ENCODE assay signal across 19 cellular contexts in genomic region chr11:1919428-1920127, GRCh38. TPM values are rescaled to one million over a fixed set of nuclear protein-coding genes. Genes with fewer than 3 reads are reported as not detected.
DNase-seq lines count a peak whose midpoint lies in the region; ATAC-seq, FAIRE-seq and TF ChIP-seq lines count a peak whose summit lies in the region.
"Had no signal": no experiment of that assay in that cellular context is flagged by ENCODE, and none has a peak within 500 bp of the region (broad histone marks: within the 10 kb centered on the region; RNA-seq: fewer than 3 reads in every experiment).

Gene TNNT3 (plus strand): TSS chr11:1919703. CDS start chr11:1922875, 3,172 bp downstream.

- H3K9ac ChIP-seq in GM12878 (ENCODE audit: control insufficient read depth, insufficient read depth, low read length), result no peak within 1 kb of the TSS

- H3K27me3 ChIP-seq in GM12878 (replicated peaks in 1 of 2; ENCODE audit: control insufficient read depth in 2 of 2, insufficient read depth in 2 of 2, low read length in 1 of 2) (no peaks in the 10 kb centered on the region), thymus (ENCODE audit: control insufficient read depth, insufficient read depth) (no peaks in the 10 kb centered on the region)
- H3K27me3 ChIP-seq: neutrophil, Peyer's patch, suprapubic skin had no signal

- no peak for ATAC-seq in activated CD4-positive, alpha-beta T cell treated with anti-CD3 and anti-CD28 coated beads for 36 hours
- ATAC-seq in GM12878 (no peak), GM18867 (IDR thresholded peaks at IDR 0.05; ENCODE audit: unreplicated experiment) (no peak)
- ATAC-seq: effector memory CD8-positive, alpha-beta T cell; gastroesophageal sphincter had no signal

- H3K27ac ChIP-seq in GM12878 (ENCODE audit: control insufficient read depth, insufficient read depth) (no peak within 1 kb of the TSS), thymus (ENCODE audit: low read depth) (no peak within 1 kb of the TSS)
- H3K27ac ChIP-seq: A549, neutrophil, Peyer's patch had no signal

- no peak for TF ChIP-seq RAD21 in GM12878 (IDR thresholded peaks at IDR 0.05; ENCODE audit: insufficient read depth, low read depth, low read length)

- no peak for FAIRE-seq in GM12878 (lab: Jason Lieb, UNC)
- FAIRE-seq: A549, D721Med, HTR-8/SVneo had no signal

- SMC1A ChIA-PET in GM12878 (lab: Charles Lee; ENCODE audit: uncharacterized antibody, unreplicated experiment), result no interaction called here

- no peak for DNase-seq in activated CD4-positive, alpha-beta T cell treated with anti-CD3 and anti-CD28 coated beads, Interleukin-2, amount 10 ng/mL, durations not matched to agents 7 days and 5 days
- DNase-seq in activated CD4-positive, alpha-beta T cell treated with anti-CD3 and anti-CD28 coated beads for 36 hours, result no peak
- no peak for DNase-seq in GM12878 (ENCODE audit: low read depth, low spot score)
- peak; percentile 50 for DNase-seq in left kidney (ENCODE audit: low read depth, low spot score)
- no peak for DNase-seq in OCI-M1 (lab: John Stamatoyannopoulos, UW)
- no peak for DNase-seq in NCI-H1092 (lab: John Stamatoyannopoulos, UW)
- DNase-seq: activated CD4-positive, alpha-beta T cell treated with anti-CD3 and anti-CD28 coated beads, Interleukin-2, amount 50 U/mL, for 1 hour; effector memory CD8-positive, alpha-beta T cell; NCI-H345 had no signal

- POLR2A ChIA-PET in activated CD4-positive, alpha-beta T cell treated with anti-CD3 and anti-CD28 coated beads, Interleukin-2, amount 10 ng/mL, durations not matched to agents 7 days and 5 days (lab: Charles Lee), result no interaction called here
- POLR2A ChIA-PET in activated CD4-positive, alpha-beta T cell treated with anti-CD3 and anti-CD28 coated beads for 36 hours (lab: Charles Lee), result no interaction called here
- POLR2A ChIA-PET in GM12878 (lab: Charles Lee), result no interaction called here

- CTCF ChIA-PET in activated CD4-positive, alpha-beta T cell treated with anti-CD3 and anti-CD28 coated beads, Interleukin-2, amount 10 ng/mL, durations not matched to agents 7 days and 5 days (lab: Charles Lee), result interaction anchor here (1.7 to 3.2 kb wide), 2 partner anchors 29 to 37 kb away, joined by 3 to 18 read pairs; partner anchors contain the start of gene PRR33
- CTCF ChIA-PET in activated CD4-positive, alpha-beta T cell treated with anti-CD3 and anti-CD28 coated beads for 36 hours (lab: Charles Lee), result interaction anchor here (0.6 kb wide), 1 partner anchor 50 kb away, joined by 3 read pairs; no protein-coding TSS in a partner anchor
- CTCF ChIA-PET in GM12878 (lab: Yijun Ruan, JAX), result interaction anchor here (1.1 kb wide), 1 partner anchor 72 kb away, joined by 4 read pairs; no protein-coding TSS in a partner anchor

- RAD21 ChIA-PET in GM12878 (lab: Charles Lee; ENCODE audit: unreplicated experiment), result no interaction called here

- H3K79me2 ChIP-seq in GM12878 (ENCODE audit: control insufficient read depth, insufficient read depth, low read length), result no peaks in the 10 kb centered on the region

- H3K4me1 ChIP-seq in GM12878 (ENCODE audit: control insufficient read depth, insufficient read depth, low read length) (no peaks in the 10 kb centered on the region), thymus (ENCODE audit: control insufficient read depth, insufficient read depth, low read length) (peaks cover 4% of the 10 kb centered on the region)
- H3K4me1 ChIP-seq: A549 had no signal

- H3K36me3 ChIP-seq in GM12878 (ENCODE audit: control insufficient read depth in 2 of 2, insufficient read depth in 2 of 2, low read length in 1 of 2), result no peaks in the 10 kb centered on the region
- H3K36me3 ChIP-seq in thymus (ENCODE audit: control insufficient read depth, insufficient read depth), result no peaks in the 10 kb centered on the region
- H3K36me3 ChIP-seq: gastroesophageal sphincter, Peyer's patch, suprapubic skin had no signal

- no peaks in the 10 kb centered on the region; the same call in 2 of the 3 replicates for H3K9me3 ChIP-seq in GM12878 (replicated peaks; ENCODE audit: control insufficient read depth, insufficient read depth, low read length)
- H3K9me3 ChIP-seq in thymus (ENCODE audit: control insufficient read depth), result no peaks in the 10 kb centered on the region
- H3K9me3 ChIP-seq: A549, gastroesophageal sphincter, neutrophil, Peyer's patch, suprapubic skin had no signal

- 56% methylated on average over 30 of the region's 30 CpGs for WGBS in GM12878 (ENCODE audit: insufficient coverage, insufficient replicate concordance, low lambda C conversion rate, missing lambda C conversion rate)
- WGBS in thymus, result 94% methylated on average over 30 of the region's 30 CpGs

- in situ Hi-C loops in GM12878 (cut with MboI), result loop anchor here (5.0 kb wide), 1 partner anchor 37 kb away; no protein-coding TSS in a partner anchor

- H3K9me3 Mint-ChIP-seq in activated CD4-positive, alpha-beta T cell treated with anti-CD3 and anti-CD28 coated beads, Interleukin-2, amount 10 ng/mL, durations not matched to agents 7 days and 5 days, result peaks cover 8% of the 10 kb centered on the region
- no peaks in the 10 kb centered on the region for H3K9me3 Mint-ChIP-seq in activated CD4-positive, alpha-beta T cell treated with anti-CD3 and anti-CD28 coated beads for 36 hours (ENCODE audit: low read depth)
- H3K9me3 Mint-ChIP-seq: effector memory CD8-positive, alpha-beta T cell had no signal

- H3K36me3 Mint-ChIP-seq in activated CD4-positive, alpha-beta T cell treated with anti-CD3 and anti-CD28 coated beads, Interleukin-2, amount 10 ng/mL, durations not matched to agents 7 days and 5 days (ENCODE audit: low read depth), result no peaks in the 10 kb centered on the region
- H3K36me3 Mint-ChIP-seq in activated CD4-positive, alpha-beta T cell treated with anti-CD3 and anti-CD28 coated beads for 36 hours (ENCODE audit: low read depth), result no peaks in the 10 kb centered on the region
- H3K36me3 Mint-ChIP-seq: brain had no signal

- peaks cover 14% of the 10 kb centered on the region for H3K4me1 Mint-ChIP-seq in activated CD4-positive, alpha-beta T cell treated with anti-CD3 and anti-CD28 coated beads, Interleukin-2, amount 10 ng/mL, durations not matched to agents 7 days and 5 days
- peaks cover 11% of the 10 kb centered on the region for H3K4me1 Mint-ChIP-seq in activated CD4-positive, alpha-beta T cell treated with anti-CD3 and anti-CD28 coated beads for 36 hours

- H3K4me2 ChIP-seq in GM12878 (ENCODE audit: control insufficient read depth, insufficient read depth), result no peak within 1 kb of the TSS
- H3K4me2 ChIP-seq: A549 had no signal

- H3K27me3 Mint-ChIP-seq in activated CD4-positive, alpha-beta T cell treated with anti-CD3 and anti-CD28 coated beads, Interleukin-2, amount 10 ng/mL, durations not matched to agents 7 days and 5 days, result no peaks in the 10 kb centered on the region
- H3K27me3 Mint-ChIP-seq in activated CD4-positive, alpha-beta T cell treated with anti-CD3 and anti-CD28 coated beads for 36 hours, result peaks cover 11% of the 10 kb centered on the region

- H3K4me3 ChIP-seq in GM12878 (no peak within 1 kb of the TSS), thymus (ENCODE audit: low read length) (no peak within 1 kb of the TSS)
- H3K4me3 ChIP-seq: A549, gastroesophageal sphincter, Peyer's patch, suprapubic skin had no signal

- TF ChIP-seq POLR2A in GM12878 (IDR thresholded peaks at IDR 0.05; ENCODE audit: low read depth, low read length), result peak; percentile 41; the same call in 1 of the 2 replicates

- TF ChIP-seq CTCF in GM12878 (IDR thresholded peaks at IDR 0.05 in 2 of 3, conservative IDR thresholded peaks at IDR 0.05 in 1 of 3; ENCODE audit: control insufficient read depth in 2 of 3, extremely low read depth in 1 of 3, insufficient read depth in 1 of 3, low read depth in 3 of 3, low read length in 3 of 3), result no peak

- no TSS peak for BruUV-seq in GM12878 (replicated peaks; lab: Mats Ljungman, UMichigan)

- no peak for TF ChIP-seq EP300 in GM12878 (IDR thresholded peaks at IDR 0.05; ENCODE audit: borderline replicate concordance in 1 of 2, control insufficient read depth in 1 of 2, low read depth in 2 of 2, low read length in 2 of 2)

- no peaks in the 10 kb centered on the region for H4K20me1 ChIP-seq in GM12878 (ENCODE audit: control insufficient read depth, insufficient read depth)

- intact Hi-C loops in activated CD4-positive, alpha-beta T cell treated with anti-CD3 and anti-CD28 coated beads for 36 hours (cut with DNase I, micrococcal nuclease), result loop anchor here (2.0 to 5.0 kb wide), 4 partner anchors 37 to 233 kb away; no protein-coding TSS in a partner anchor
- intact Hi-C loops in GM12878 (cut with micrococcal nuclease; ENCODE audit: unreplicated experiment), result loop anchor here (2.0 kb wide), 1 partner anchor 81 kb away; the partner anchor contains the start of gene TNNI2

- H2AFZ ChIP-seq in GM12878 (ENCODE audit: control insufficient read depth, low read depth, low read length), result no peak within 1 kb of the TSS

- peak within 1 kb of the TSS; percentile 13 for H3K27ac Mint-ChIP-seq in activated CD4-positive, alpha-beta T cell treated with anti-CD3 and anti-CD28 coated beads, Interleukin-2, amount 10 ng/mL, durations not matched to agents 7 days and 5 days
- no peak within 1 kb of the TSS for H3K27ac Mint-ChIP-seq in activated CD4-positive, alpha-beta T cell treated with anti-CD3 and anti-CD28 coated beads for 36 hours

- H3K4me3 Mint-ChIP-seq in activated CD4-positive, alpha-beta T cell treated with anti-CD3 and anti-CD28 coated beads, Interleukin-2, amount 10 ng/mL, durations not matched to agents 7 days and 5 days, result no peak within 1 kb of the TSS
- no peak within 1 kb of the TSS for H3K4me3 Mint-ChIP-seq in activated CD4-positive, alpha-beta T cell treated with anti-CD3 and anti-CD28 coated beads for 36 hours

RNA-seq across cellular contexts. Expression of gene TNNT3, which starts in this region (rescaled TPM):
- 1 to 10 TPM; 3.7 to 5.4 TPM for total RNA-seq in activated CD4-positive, alpha-beta T cell treated with anti-CD3 and anti-CD28 coated beads, Interleukin-2, amount 10 ng/mL, durations not matched to agents 7 days and 5 days
- 1 to 10 TPM; 2.1 TPM for total RNA-seq in activated CD4-positive, alpha-beta T cell treated with anti-CD3 and anti-CD28 coated beads for 36 hours
- 23.0 and 26.1 TPM in 2 replicates for total RNA-seq in GM12878 (2013; cell fraction: nucleolus; rRNA removed)
- total RNA-seq in GM12878 (2014; rRNA removed) (not detected in 2 replicates), GM12878 (2014; rRNA removed; fragmentation: Illumina TruSeq; extraction: Trizol) (not detected in 2 replicates), GM12878 (2021) (not detected in 2 replicates)
- polyA plus RNA-seq in GM12878 (2011; ENCODE audit: low read depth), result 1.0 TPM
- polyA plus RNA-seq in GM12878 (2011; rRNA removed) (0.39 and 0.50 TPM in 2 replicates), GM12878 (2014; fragmentation: Illumina TruSeq; extraction: Trizol) (0.40 TPM in 1 of 2 replicates, not detected in the other), GM12878 (2014; fragmentation: Nextera tagmentation; extraction: Ambion mirVana) (not detected), GM12878 (2014; rRNA removed) (not detected in 2 replicates), GM12878 (2016; fragmentation: Nextera tagmentation; extraction: Ambion mirVana) (not detected), thymus (44.9 TPM)
- polyA plus RNA-seq in GM12878 (2011; cell fraction: cytosol; rRNA removed), result 0.24 and 0.27 TPM in 2 replicates
- 6.6 and 8.8 TPM in 2 replicates for polyA plus RNA-seq in GM12878 (2011; cell fraction: nucleus; rRNA removed)
- 2.7 and 2.9 TPM in 2 replicates for polyA plus RNA-seq in GM12878 (2012)
- 0.29 TPM in 1 of 2 replicates, not detected in the other for polyA minus RNA-seq in GM12878 (2011; rRNA and poly(A)+ RNA removed)
- not detected in 2 replicates for polyA minus RNA-seq in GM12878 (2011; cell fraction: cytosol; rRNA and poly(A)+ RNA removed)
- 0.38 and 0.60 TPM in 2 replicates for polyA minus RNA-seq in GM12878 (2011; cell fraction: nucleus; rRNA and poly(A)+ RNA removed)
- polyA plus RNA-seq: A549 had no signal
